Comparison of ENCODE assay signal across 1 cellular context in the genomic region with DNA sequence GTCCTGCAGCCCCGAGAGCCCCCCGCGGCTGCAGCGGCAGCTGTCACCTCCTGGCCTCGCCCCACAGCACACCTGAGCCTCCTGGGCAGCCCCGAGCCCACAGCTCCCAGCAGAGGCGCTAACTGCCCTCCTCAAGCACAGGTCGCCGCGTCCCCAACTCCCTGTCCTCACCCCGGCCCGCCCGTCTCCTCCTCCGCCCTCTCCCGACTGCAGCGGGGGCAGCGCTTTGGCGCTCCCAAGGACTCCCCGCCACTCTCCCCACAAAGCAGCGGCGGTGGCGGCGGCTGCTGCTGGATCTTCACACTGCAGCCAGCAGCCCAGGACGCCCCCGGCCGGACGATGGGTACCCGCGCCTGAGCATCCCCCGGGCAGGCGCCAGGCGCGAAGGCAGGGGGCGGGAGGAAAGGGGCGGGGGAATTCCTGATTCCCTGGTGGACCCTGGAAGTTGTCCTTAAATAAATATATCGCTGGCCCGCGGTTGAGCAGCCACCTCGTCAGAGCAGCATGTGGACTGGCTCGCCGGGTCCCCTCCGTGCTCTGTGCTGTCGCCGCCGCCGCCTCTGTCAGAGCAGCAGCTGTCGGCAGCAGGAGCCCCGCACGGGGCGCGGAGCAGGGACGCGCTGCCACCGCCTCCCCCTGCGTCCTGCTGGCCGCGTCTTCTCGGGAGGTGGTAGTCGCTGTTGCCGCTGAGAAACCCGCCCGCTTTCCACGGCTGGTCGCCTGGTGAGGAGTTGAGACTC.
TF ChIP-seq lines count a peak whose summit lies in the region.

A gene (plus strand): TSS at position 485 of the 740 bp plus-strand sequence. CDS start 277 bp downstream, outside the sequence.

TF ChIP-seq in A549, 52 proteins besides CTCF, POLR2A, EP300 and RAD21 (continued from another document):
- TF ChIP-seq MAFK (IDR thresholded peaks at IDR 0.05; ENCODE audit: partially characterized antibody) (no peak), HOXB13 (CRISPR knock-in tag; IDR thresholded peaks at IDR 0.05; ENCODE audit: low read depth) (no peak), HEYL (CRISPR knock-in tag; IDR thresholded peaks at IDR 0.05) (no peak), ZNF302 (CRISPR knock-in tag; IDR thresholded peaks at IDR 0.05) (no peak), RARB (CRISPR knock-in tag; IDR thresholded peaks at IDR 0.05) (no peak), TFCP2L1 (CRISPR knock-in tag; IDR thresholded peaks at IDR 0.05) (no peak), TP53 (CRISPR knock-in tag; IDR thresholded peaks at IDR 0.05) (no peak)
